ENCODE assay signal across 9 cellular contexts in genomic region chr19:54517483-54517882, GRCh38. TPM values are rescaled to one million over a fixed set of nuclear protein-coding genes. Genes with fewer than 3 reads are reported as not detected.
A peak's percentile ranks its signal among the peaks of the same experiment; 100 is the strongest.
DNase-seq lines count a peak whose midpoint lies in the region; ATAC-seq lines count a peak whose summit lies in the region.
"Had no signal": no experiment of that assay in that cellular context is flagged by ENCODE, and none has a peak within 500 bp of the region (broad histone marks: within the 10 kb centered on the region; RNA-seq: fewer than 3 reads in every experiment).

No MANE protein-coding gene starts in this region.

- peak; percentile 43 for DNase-seq in NK-92 treated with Interleukin-12 subunit alpha and Interleukin-12 subunit beta, amount 100 ng/mL, for 24 hours (lab: John Stamatoyannopoulos, UW)
- no peak for DNase-seq in NK-92 (lab: John Stamatoyannopoulos, UW; ENCODE audit: unreplicated experiment)
- peak; percentile 14 for DNase-seq in OCI-M2 (lab: John Stamatoyannopoulos, UW; ENCODE audit: unreplicated experiment)
- peak; percentile 65 for DNase-seq in activated T-helper 2 cell treated with anti-CD3 and anti-CD28 coated beads, Interferon-gamma antibody, Interleukin-2, Interleukin-4, amounts not matched to agents 10 μg/mL and 5 μg/mL and 100 μg/mL, durations not matched to agents 14 hours and 24 hours and 36 hours (ENCODE audit: low spot score)
- DNase-seq in iPS DF 4.7 (ENCODE audit: extremely low read depth, low spot score), result peak; percentile 1
- DNase-seq in stimulated activated CD8-positive, alpha-beta memory T cell treated with anti-CD3 and anti-CD28 coated beads, Interleukin-15, amount 100 ng/mL, for 1 hour (ENCODE audit: low read depth), result peak; percentile 27
- DNase-seq in NCI-H2171 treated with DMSO at 0.1 percent for 48 hours (lab: John Stamatoyannopoulos, UW), result no peak

- ATAC-seq in HG02884 (IDR thresholded peaks at IDR 0.05; ENCODE audit: unreplicated experiment), result no peak

- H3K27ac Mint-ChIP-seq in activated T-helper 2 cell treated with anti-CD3 and anti-CD28 coated beads, Interferon-gamma antibody, Interleukin-2, Interleukin-4, amounts not matched to agents 10 μg/mL and 5 μg/mL and 100 μg/mL, durations not matched to agents 14 hours and 24 hours and 36 hours, result no peak overlapping the region

- H3K4me1 Mint-ChIP-seq in activated T-helper 2 cell treated with anti-CD3 and anti-CD28 coated beads, Interferon-gamma antibody, Interleukin-2, Interleukin-4, amounts not matched to agents 10 μg/mL and 5 μg/mL and 100 μg/mL, durations not matched to agents 14 hours and 24 hours and 36 hours (ENCODE audit: low read depth), result peaks cover 42% of the 10 kb centered on the region

- peaks cover 7% of the 10 kb centered on the region for H3K27me3 Mint-ChIP-seq in activated T-helper 2 cell treated with anti-CD3 and anti-CD28 coated beads, Interferon-gamma antibody, Interleukin-2, Interleukin-4, amounts not matched to agents 10 μg/mL and 5 μg/mL and 100 μg/mL, durations not matched to agents 14 hours and 24 hours and 36 hours (ENCODE audit: low read depth)

- H3K4me3 Mint-ChIP-seq in activated T-helper 2 cell treated with anti-CD3 and anti-CD28 coated beads, Interferon-gamma antibody, Interleukin-2, Interleukin-4, amounts not matched to agents 10 μg/mL and 5 μg/mL and 100 μg/mL, durations not matched to agents 14 hours and 24 hours and 36 hours (ENCODE audit: low read depth), result no peak overlapping the region

- no peaks in the 10 kb centered on the region for H3K36me3 Mint-ChIP-seq in activated T-helper 2 cell treated with anti-CD3 and anti-CD28 coated beads, Interferon-gamma antibody, Interleukin-2, Interleukin-4, amounts not matched to agents 10 μg/mL and 5 μg/mL and 100 μg/mL, durations not matched to agents 14 hours and 24 hours and 36 hours (ENCODE audit: low read depth)

- intact Hi-C loops in activated T-helper 2 cell treated with anti-CD3 and anti-CD28 coated beads, Interferon-gamma antibody, Interleukin-2, Interleukin-4, amounts not matched to agents 10 μg/mL and 5 μg/mL and 100 μg/mL, durations not matched to agents 14 hours and 24 hours and 36 hours (cut with micrococcal nuclease), result loop anchor here (1.0 kb wide), 1 partner anchor 15 kb away; the partner anchor contains the start of gene LAIR2

- H3K9me3 Mint-ChIP-seq in activated T-helper 2 cell treated with anti-CD3 and anti-CD28 coated beads, Interferon-gamma antibody, Interleukin-2, Interleukin-4, amounts not matched to agents 10 μg/mL and 5 μg/mL and 100 μg/mL, durations not matched to agents 14 hours and 24 hours and 36 hours, result no peaks in the 10 kb centered on the region

RNA-seq across cellular contexts. Expression of gene LAIR2, which starts 14.9 kb away (rescaled TPM):
- total RNA-seq in activated T-helper 2 cell treated with anti-CD3 and anti-CD28 coated beads, Interferon-gamma antibody, Interleukin-2, Interleukin-4, amounts not matched to agents 10 μg/mL and 5 μg/mL and 100 μg/mL, durations not matched to agents 14 hours and 24 hours and 36 hours, result 76.8 and 77.7 TPM in 2 replicates

RNA-seq across cellular contexts. Expression of gene CDC42EP5, which starts 44.4 kb away (rescaled TPM):
- total RNA-seq in activated T-helper 2 cell treated with anti-CD3 and anti-CD28 coated beads, Interferon-gamma antibody, Interleukin-2, Interleukin-4, amounts not matched to agents 10 μg/mL and 5 μg/mL and 100 μg/mL, durations not matched to agents 14 hours and 24 hours and 36 hours, result 1.0 TPM in 1 of 2 replicates, not detected in the other
- total RNA-seq: T-helper 2 cell treated with Interferon-gamma antibody and Interleukin-4, amounts not matched to agents 100 ng/mL and 5 ng/mL, for 36 hours had no signal

RNA-seq across cellular contexts. Expression of gene LENG9, which starts 53.9 kb away (rescaled TPM):
- 7.5 and 8.1 TPM in 2 replicates for total RNA-seq in activated T-helper 2 cell treated with anti-CD3 and anti-CD28 coated beads, Interferon-gamma antibody, Interleukin-2, Interleukin-4, amounts not matched to agents 10 μg/mL and 5 μg/mL and 100 μg/mL, durations not matched to agents 14 hours and 24 hours and 36 hours

RNA-seq across cellular contexts. Expression of gene LILRA2, which starts 56.1 kb away (rescaled TPM):
- not detected in 2 replicates for total RNA-seq in activated T-helper 2 cell treated with anti-CD3 and anti-CD28 coated beads, Interferon-gamma antibody, Interleukin-2, Interleukin-4, amounts not matched to agents 10 μg/mL and 5 μg/mL and 100 μg/mL, durations not matched to agents 14 hours and 24 hours and 36 hours
- total RNA-seq: T-helper 2 cell treated with Interferon-gamma antibody and Interleukin-4, amounts not matched to agents 100 ng/mL and 5 ng/mL, for 36 hours had no signal

Comparison
In these comparisons a context has a peak if more than half of its experiments do, and no peak if none do; other contexts are left out.
1. DNase-seq: peak in NK-92 treated with Interleukin-12 subunit alpha and Interleukin-12 subunit beta, amount 100 ng/mL, for 24 hours (single experiment), OCI-M2 (single experiment), activated T-helper 2 cell treated with anti-CD3 and anti-CD28 coated beads, Interferon-gamma antibody, Interleukin-2, Interleukin-4, amounts not matched to agents 10 μg/mL and 5 μg/mL and 100 μg/mL, durations not matched to agents 14 hours and 24 hours and 36 hours (single experiment), iPS DF 4.7 (single experiment) and stimulated activated CD8-positive, alpha-beta memory T cell treated with anti-CD3 and anti-CD28 coated beads, Interleukin-15, amount 100 ng/mL, for 1 hour (single experiment); none in NK-92 (single experiment) and NCI-H2171 treated with DMSO at 0.1 percent for 48 hours (single experiment).